ENCODE assay signal across 23 cellular contexts in genomic region chrX:16589826-16590225, GRCh38.
"Had no signal": no experiment of that assay in that cellular context is flagged by ENCODE, and none has a peak within 500 bp of the region (broad histone marks: within the 10 kb centered on the region; RNA-seq: fewer than 3 reads in every experiment).

No MANE protein-coding gene starts in this region.

- H3K27ac Mint-ChIP-seq: activated naive CD8-positive, alpha-beta T cell; endodermal cell; natural killer cell; type B pancreatic cell; WTC11 had no signal

- H3K4me3 Mint-ChIP-seq: activated naive CD8-positive, alpha-beta T cell; endodermal cell; natural killer cell; type B pancreatic cell; WTC11 had no signal

- H3K4me3 ChIP-seq: adrenal gland, ascending aorta, ovary, psoas muscle, thoracic aorta, vagina had no signal

- DNase-seq: activated naive CD4-positive, alpha-beta T cell; activated T-cell treated with anti-CD3 and anti-CD28 coated beads, Interleukin-2, amount 50 U/mL, for 1 hour; adrenal gland; cortex of kidney; endodermal cell; foreskin melanocyte; glutamatergic neuron; hippocampal formation; left ventricle myocardium superior; midbrain; natural killer cell; ovary; psoas muscle; right cardiac atrium; stimulated activated CD4-positive, alpha-beta T cell treated with anti-CD3 and anti-CD28 coated beads, Interleukin-4, amount 100 ng/mL, for 24 hours; stimulated activated naive CD4-positive, alpha-beta T cell treated with Interleukin-2 at 50 U/mL for 16 hours; T-helper 9 cell had no signal

- H3K9me3 Mint-ChIP-seq: endodermal cell, natural killer cell, WTC11 had no signal

- H3K27me3 ChIP-seq: adrenal gland, ascending aorta, ovary, vagina had no signal

- H3K36me3 ChIP-seq: ascending aorta, ovary, thoracic aorta, vagina had no signal

- H3K27me3 Mint-ChIP-seq: activated naive CD8-positive, alpha-beta T cell; type B pancreatic cell had no signal

- H3K4me1 Mint-ChIP-seq: natural killer cell had no signal

- H3K36me3 Mint-ChIP-seq: activated naive CD8-positive, alpha-beta T cell; natural killer cell had no signal

- H3K27ac ChIP-seq: adrenal gland, ascending aorta, ovary, psoas muscle, thoracic aorta, vagina had no signal

- H3K4me1 ChIP-seq: adrenal gland, ascending aorta, vagina had no signal

- ATAC-seq: left ventricle myocardium superior, natural killer cell, psoas muscle, right cardiac atrium, WTC11 had no signal

- H3K9me3 ChIP-seq: adrenal gland, ascending aorta, ovary, thoracic aorta, vagina had no signal
